Comparison of ENCODE assay signal across 19 cellular contexts in the genomic region with DNA sequence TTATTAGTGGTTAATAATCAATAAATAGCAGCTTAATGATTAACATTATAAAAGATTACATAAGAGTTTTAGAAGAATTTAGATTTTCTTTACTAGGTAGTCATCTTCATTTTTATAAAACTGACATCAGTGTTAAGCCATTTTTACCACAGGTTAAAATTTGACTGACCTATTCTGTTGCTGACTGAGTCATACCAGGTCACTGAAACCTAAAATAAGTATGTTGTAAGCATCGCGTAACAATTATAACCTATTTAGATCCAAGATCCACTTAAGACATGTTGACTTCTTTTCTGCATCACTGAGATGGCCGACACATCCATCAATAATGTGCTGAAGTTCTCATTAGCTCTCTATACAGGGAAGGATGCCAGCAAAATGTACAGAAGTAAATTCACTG. TPM values are rescaled to one million over a fixed set of nuclear protein-coding genes. Genes with fewer than 3 reads are reported as not detected.
"Had no signal": no experiment of that assay in that cellular context is flagged by ENCODE, and none has a peak within 500 bp of the region (broad histone marks: within the 10 kb centered on the region; RNA-seq: fewer than 3 reads in every experiment).

No MANE protein-coding gene starts in this region.

- H3K4me1 ChIP-seq: heart left ventricle, left ventricle myocardium inferior, parathyroid adenoma, tibial artery had no signal

- H3K4me3 ChIP-seq: cardiac muscle cell, heart left ventricle, left ventricle myocardium inferior, mucosa of descending colon, tibial artery had no signal

- DNase-seq: activated CD4-positive, alpha-beta memory T cell treated with anti-CD3 and anti-CD28 coated beads, Interleukin-2, amount 10 ng/mL, durations not matched to agents 7 days and 5 days; activated CD4-positive, alpha-beta T cell treated with anti-CD3 and anti-CD28 coated beads for 4 hours; activated effector memory CD4-positive, alpha-beta T cell treated with Interleukin-2 at 50 U/mL for 16 hours; activated naive CD4-positive, alpha-beta T cell treated with anti-CD3 and anti-CD28 coated beads, Interleukin-2, amount 50 U/mL, for 16 hours; activated T-cell treated with anti-CD3 and anti-CD28 coated beads, Interleukin-2, amount 50 U/mL, for 24 hours; foreskin melanocyte; heart left ventricle; left ventricle myocardium inferior; mucosa of descending colon; naive thymus-derived CD8-positive, alpha-beta T cell; stimulated activated CD4-positive, alpha-beta T cell treated with anti-CD3 and anti-CD28 coated beads, Interleukin-4, amount 100 ng/mL, for 24 hours; stimulated activated naive CD4-positive, alpha-beta T cell; T-helper 2 cell; tibial artery had no signal

- H3K9me3 ChIP-seq: heart left ventricle, left ventricle myocardium inferior, mucosa of descending colon, neutrophil, tibial artery had no signal

- H3K27ac ChIP-seq: cardiac muscle cell, heart left ventricle, left ventricle myocardium inferior, neutrophil, parathyroid adenoma, tibial artery had no signal

- H3K27me3 ChIP-seq: cardiac muscle cell, heart left ventricle, neutrophil, tibial artery had no signal

- H2AFZ ChIP-seq: parathyroid adenoma had no signal

- ATAC-seq: heart left ventricle; mucosa of descending colon; naive thymus-derived CD8-positive, alpha-beta T cell; WTC11 had no signal

- H3K9ac ChIP-seq: parathyroid adenoma had no signal

- H3K36me3 ChIP-seq: cardiac muscle cell, heart left ventricle, left ventricle myocardium inferior, neutrophil, tibial artery had no signal

RNA-seq across cellular contexts. Expression of a gene that starts 36.7 kb away (rescaled TPM):
- total RNA-seq: activated CD4-positive, alpha-beta memory T cell treated with anti-CD3 and anti-CD28 coated beads, Interleukin-2, amount 10 ng/mL, durations not matched to agents 7 days and 5 days; cardiac muscle cell; heart left ventricle; left ventricle myocardium inferior; naive thymus-derived CD8-positive, alpha-beta T cell; subcutaneous adipose tissue; WTC11 had no signal
- polyA plus RNA-seq: cardiac muscle cell; heart left ventricle; naive thymus-derived CD8-positive, alpha-beta T cell had no signal
